ENCODE assay signal across 2 cellular contexts in genomic region chr17:48646183-48647102, GRCh38.
TF ChIP-seq lines count a peak whose summit lies in the region.

No MANE protein-coding gene starts in this region.

TF ChIP-seq in HEK293, 187 proteins besides CTCF, POLR2A, EP300 and RAD21 (continues in another document):
- TF ChIP-seq ZNF560 (tag by site-specific recombination; IDR thresholded peaks at IDR 0.05; ENCODE audit: borderline replicate concordance) = no peak
- no peak for TF ChIP-seq ZNF140 (tag by site-specific recombination; IDR thresholded peaks at IDR 0.05)
- TF ChIP-seq TSHZ1 (tag by site-specific recombination; IDR thresholded peaks at IDR 0.05; ENCODE audit: borderline replicate concordance) = no peak
- TF ChIP-seq SCRT1 (tag by site-specific recombination; IDR thresholded peaks at IDR 0.05; ENCODE audit: borderline replicate concordance) = peak; percentile 74; the same call in 1 of the 2 replicates
- peak; percentile 31; the same call in 1 of the 2 replicates for TF ChIP-seq BCL11B (tag by site-specific recombination; IDR thresholded peaks at IDR 0.05; ENCODE audit: low read depth)
- 0 out of 2 replicates have a peak, but pooled peaks have one; percentile 22 for TF ChIP-seq MZF1 (tag by site-specific recombination; IDR thresholded peaks at IDR 0.05; ENCODE audit: borderline replicate concordance)
- no peak for TF ChIP-seq ZSCAN5A (tag by site-specific recombination; IDR thresholded peaks at IDR 0.05)
- no peak for TF ChIP-seq ZNF341 (tag by site-specific recombination; IDR thresholded peaks at IDR 0.05; ENCODE audit: low read depth)
- no peak for TF ChIP-seq ZBTB21 (tag by site-specific recombination; IDR thresholded peaks at IDR 0.05)
- no peak for TF ChIP-seq ZBTB1 (tag by site-specific recombination; IDR thresholded peaks at IDR 0.05)
- peak; percentile 28; the same call in 1 of the 2 replicates for TF ChIP-seq IKZF3 (tag by site-specific recombination; IDR thresholded peaks at IDR 0.05)
- no peak for TF ChIP-seq ZSCAN23 (tag by site-specific recombination; IDR thresholded peaks at IDR 0.05)
- no peak for TF ChIP-seq ZNF26 (tag by site-specific recombination; IDR thresholded peaks at IDR 0.05)
- TF ChIP-seq ZNF677 (tag by site-specific recombination; IDR thresholded peaks at IDR 0.05) = no peak
- TF ChIP-seq ZNF510 (tag by site-specific recombination; IDR thresholded peaks at IDR 0.05; ENCODE audit: insufficient replicate concordance) = no peak
- TF ChIP-seq ZBTB49 (tag by site-specific recombination; IDR thresholded peaks at IDR 0.05; ENCODE audit: low read depth) = no peak
- no peak for TF ChIP-seq ZNF114 (tag by site-specific recombination; IDR thresholded peaks at IDR 0.05)
- no peak for TF ChIP-seq PRDM6 (tag by site-specific recombination; IDR thresholded peaks at IDR 0.05)

TF ChIP-seq in HepG2, 621 proteins besides CTCF, POLR2A, EP300 and RAD21:
- no peak for TF ChIP-seq SUZ12 (IDR thresholded peaks at IDR 0.05; ENCODE audit: low read depth, low read length)
- TF ChIP-seq EZH2 (conservative IDR thresholded peaks at IDR 0.05; ENCODE audit: low read depth, low read length) = peak; percentile 37; the same call in 1 of the 2 replicates
TF ChIP-seq in HepG2: peak in this region for 1.
